ENCODE assay signal across 1 cellular context in the genomic region with DNA sequence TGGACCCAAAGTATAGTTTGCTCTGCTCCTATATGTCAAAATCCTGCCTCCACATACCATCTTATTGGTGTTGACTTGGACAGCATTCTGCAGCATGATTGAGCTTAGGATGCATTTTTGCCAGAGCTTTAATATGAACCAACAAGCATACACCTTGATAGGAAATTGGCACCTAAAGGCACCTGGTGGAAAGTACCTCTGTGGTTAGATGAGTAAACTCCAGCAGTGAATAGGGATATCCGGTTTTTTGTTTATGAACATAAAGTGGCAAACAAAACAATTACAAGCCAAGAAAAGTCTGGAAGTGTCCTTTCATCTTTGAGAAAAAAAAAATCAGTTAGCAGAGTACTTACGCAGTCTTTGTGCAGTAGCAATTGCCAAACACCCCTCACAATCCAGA.
TF ChIP-seq lines count a peak whose summit lies in the region.

No MANE protein-coding gene starts in this region.

TF ChIP-seq in HepG2, 621 proteins besides CTCF, POLR2A, EP300 and RAD21:
- TF ChIP-seq DNMT3B (CRISPR knock-in tag; conservative IDR thresholded peaks at IDR 0.05): 0 out of 2 replicates have a peak, but pooled peaks have one; percentile 31
- no peak for TF ChIP-seq SKIL (CRISPR knock-in tag; IDR thresholded peaks at IDR 0.05; ENCODE audit: borderline replicate concordance)
